Comparison of ENCODE assay signal across 9 cellular contexts in genomic region chr1:161763522-161764098, GRCh38. TPM values are rescaled to one million over a fixed set of nuclear protein-coding genes. Genes with fewer than 3 reads are reported as not detected.
DNase-seq lines count a peak whose midpoint lies in the region; ATAC-seq and TF ChIP-seq lines count a peak whose summit lies in the region.
"Had no signal": no experiment of that assay in that cellular context is flagged by ENCODE, and none has a peak within 500 bp of the region (broad histone marks: within the 10 kb centered on the region; RNA-seq: fewer than 3 reads in every experiment).

No MANE protein-coding gene starts in this region.

- POLR2A ChIA-PET in HCT116 (lab: Charles Lee) = interaction anchor here (0.6 to 1.2 kb wide), 2 partner anchors 14 to 274 kb away, joined by 3 read pairs; partner anchors contain the start of gene DUSP12

- H3K4me3 Mint-ChIP-seq in T-helper 17 cell (peak overlapping the region; percentile 81), chondrocyte (ENCODE audit: unreplicated experiment) (no peak overlapping the region)

- TF ChIP-seq CTCF in HCT116 (IDR thresholded peaks at IDR 0.05 in 2 of 3, conservative IDR thresholded peaks at IDR 0.05 in 1 of 3; ENCODE audit: borderline replicate concordance in 1 of 3, insufficient read depth in 1 of 3, low read depth in 2 of 3, low read length in 2 of 3) (peak; percentile 71 to 85 (median 78)), chondrocyte (IDR thresholded peaks at IDR 0.05) (peak; percentile 75), psoas muscle (IDR thresholded peaks at IDR 0.05) (peak; percentile 23)

- TF ChIP-seq RAD21 in HCT116 (IDR thresholded peaks at IDR 0.05; ENCODE audit: low read depth) = peak; percentile 63

- no peaks in the 10 kb centered on the region for H3K9me2 ChIP-seq in HCT116 (ENCODE audit: insufficient read depth)

- no peaks in the 10 kb centered on the region for H3K27me3 Mint-ChIP-seq in T-helper 17 cell
- no peaks in the 10 kb centered on the region for H3K27me3 Mint-ChIP-seq in chondrocyte (ENCODE audit: low read depth)

- BruUV-seq in HCT116 (replicated peaks; lab: Mats Ljungman, UMichigan) = no TSS peak

- RAD21 ChIA-PET in HCT116 (lab: Charles Lee; ENCODE audit: low non-redundant PET in 1 of 2, low total read pairs in 2 of 2, uncharacterized antibody in 2 of 2, unreplicated experiment in 2 of 2) = no interaction called here

- CTCF ChIA-PET in HCT116 (lab: Charles Lee) = interaction anchor here (1.0 to 3.3 kb wide), 2 partner anchors 37 to 274 kb away, joined by 3 to 31 read pairs; no protein-coding TSS in a partner anchor

- H3K36me3 Mint-ChIP-seq in T-helper 17 cell (ENCODE audit: low read depth) (peaks cover 6% of the 10 kb centered on the region), chondrocyte (ENCODE audit: low read depth) (no peaks in the 10 kb centered on the region)

- H3K27ac ChIP-seq in HCT116 (ENCODE audit: low read depth, low read length) (no peak overlapping the region), psoas muscle (no peak overlapping the region)

- H3K9ac ChIP-seq in HCT116 (ENCODE audit: low read length) = no peak overlapping the region

- peaks cover 26% of the 10 kb centered on the region for H3K79me2 ChIP-seq in HCT116 (ENCODE audit: insufficient read depth, low read length)

- intact Hi-C loops in HCT116 (cut with micrococcal nuclease) (no loop called here), psoas muscle (cut with DNase I) (no loop called here)

- 75 to 82% (median 76%) methylated on average over 7 of the region's 7 CpGs for WGBS in psoas muscle, 3 donors

- H2AFZ ChIP-seq in HCT116 (ENCODE audit: low read depth, low read length, poor library complexity, severe bottlenecking) = peak overlapping the region; percentile 72

- H3K9me3 Mint-ChIP-seq in chondrocyte (ENCODE audit: low read depth) = no peaks in the 10 kb centered on the region

- H3K27ac Mint-ChIP-seq in T-helper 17 cell = peak overlapping the region; percentile 82
- peak overlapping the region; percentile 41 for H3K27ac Mint-ChIP-seq in chondrocyte (ENCODE audit: unreplicated experiment)

- H3K4me1 Mint-ChIP-seq in T-helper 17 cell (peaks cover 28% of the 10 kb centered on the region), chondrocyte (ENCODE audit: low read depth) (peaks cover 28% of the 10 kb centered on the region)

- no peak for TF ChIP-seq POLR2A in HCT116 (IDR thresholded peaks at IDR 0.05; ENCODE audit: borderline replicate concordance, extremely low read depth, insufficient read depth, insufficient read length)

- ATAC-seq in HCT116 (peak; percentile 67), T-helper 17 cell (peak; percentile 69), psoas muscle (no peak), HG03432 (IDR thresholded peaks at IDR 0.05; ENCODE audit: unreplicated experiment) (no peak)

- H3K9me3 ChIP-seq in HCT116 (ENCODE audit: control insufficient read depth in 1 of 2, insufficient read depth in 1 of 2, low read depth in 1 of 2, low read length in 2 of 2) = no peaks in the 10 kb centered on the region
- H3K9me3 ChIP-seq in T-helper 17 cell (ENCODE audit: control insufficient read depth, low read length, poor library complexity, severe bottlenecking) = no peaks in the 10 kb centered on the region
- no peaks in the 10 kb centered on the region for H3K9me3 ChIP-seq in psoas muscle

- H3K36me3 ChIP-seq in HCT116 (ENCODE audit: control insufficient read depth in 1 of 2, insufficient read depth in 2 of 2, low read length in 2 of 2) (peaks cover 0 to 2% of the 10 kb centered on the region in 2 experiments; a peak in 1 of 4 replicates), psoas muscle (ENCODE audit: insufficient read depth in 1 of 2, low read depth in 1 of 2) (peaks cover 0 to 11% of the 10 kb centered on the region in 2 donors)

- H3K4me2 ChIP-seq in HCT116 (ENCODE audit: low read length) = peak overlapping the region; percentile 79

- no peaks in the 10 kb centered on the region for H4K20me1 ChIP-seq in HCT116 (ENCODE audit: insufficient read depth)

- H3K27me3 ChIP-seq in HCT116 (ENCODE audit: insufficient read depth, low read length) (no peaks in the 10 kb centered on the region), psoas muscle (ENCODE audit: insufficient read depth in 3 of 3, low read length in 2 of 3) (no peaks in the 10 kb centered on the region)

- DNase-seq in COLO668 (lab: John Stamatoyannopoulos, UW; ENCODE audit: unreplicated experiment) (peak; percentile 40), HCT116 (ENCODE audit: low read depth, low spot score) (peak; percentile 75), T-helper 17 cell (peak in 1 of 3 donors; percentile 42), chondrocyte (ENCODE audit: low spot score) (no peak), psoas muscle (no peak), putamen (ENCODE audit: low spot score) (no peak), NCI-H128 (lab: John Stamatoyannopoulos, UW; ENCODE audit: unreplicated experiment) (no peak)

- H3K4me3 ChIP-seq in HCT116 (replicated peaks in 1 of 2; ENCODE audit: low read depth in 1 of 2, low read length in 2 of 2) = peak overlapping the region in 1 of 2 experiments; percentile 24; a peak in 1 of 4 replicates
- H3K4me3 ChIP-seq in psoas muscle = no peak overlapping the region

- peaks cover 13 to 31% of the 10 kb centered on the region in 2 experiments; a peak in 3 of 4 replicates for H3K4me1 ChIP-seq in HCT116 (ENCODE audit: control insufficient read depth in 1 of 2, insufficient read depth in 2 of 2, low read length in 2 of 2)
- peaks cover 11% of the 10 kb centered on the region for H3K4me1 ChIP-seq in psoas muscle

TF ChIP-seq in HCT116, 20 proteins besides CTCF, POLR2A, EP300 and RAD21 (continues in another document):
- TF ChIP-seq YY1 (IDR thresholded peaks at IDR 0.05; ENCODE audit: extremely low read depth, insufficient replicate concordance, low read depth, low read length) = peak; percentile 63
- TF ChIP-seq ELF1 (IDR thresholded peaks at IDR 0.05; ENCODE audit: borderline replicate concordance, low read depth) = no peak
- TF ChIP-seq ZBTB33 (IDR thresholded peaks at IDR 0.05; ENCODE audit: extremely low read depth, insufficient replicate concordance, low read length) = no peak
- TF ChIP-seq EGR1 (IDR thresholded peaks at IDR 0.05; ENCODE audit: low read depth) = no peak
- TF ChIP-seq MAX (IDR thresholded peaks at IDR 0.05) = peak; percentile 41; the same call in 1 of the 2 replicates
- no peak for TF ChIP-seq EZH2phosphoT487 (IDR thresholded peaks at IDR 0.05; ENCODE audit: borderline replicate concordance)
- TF ChIP-seq ATF3 (IDR thresholded peaks at IDR 0.05) = no peak

RNA-seq across cellular contexts. Expression of gene ATF6, which starts 2.5 kb away (rescaled TPM):
- total RNA-seq in HCT116 (2021; ENCODE audit: unreplicated experiment) (20.9 TPM), T-helper 17 cell (10 to 100 TPM; 17.0 to 18.6 TPM), chondrocyte (27.6 to 29.1 TPM (median 28.0 TPM) in 3 replicates), psoas muscle (10 to 100 TPM; 11.0 to 17.1 (median 13.8) TPM)
- polyA plus RNA-seq in HCT116 (2012) = 14.7 and 16.4 TPM in 2 replicates
- 10 to 100 TPM in 1 of 3 donors, 1 to 10 TPM in 2; 6.4 to 10.6 (median 8.6) TPM for polyA plus RNA-seq in psoas muscle

RNA-seq across cellular contexts. Expression of gene DUSP12, which starts 14.0 kb away (rescaled TPM):
- total RNA-seq in HCT116 (2021; ENCODE audit: unreplicated experiment) (31.6 TPM), T-helper 17 cell (10 to 100 TPM; 17.2 to 24.8 TPM), chondrocyte (19.1 to 21.0 TPM (median 19.3 TPM) in 3 replicates), psoas muscle (10 to 100 TPM in 1 of 4 donors, 1 to 10 TPM in 3; 4.4 to 10.9 (median 5.6) TPM)
- 24.2 and 28.3 TPM in 2 replicates for polyA plus RNA-seq in HCT116 (2012)
- 10 to 100 TPM in 2 of 3 donors, 1 to 10 TPM in 1; 9.9 to 15.3 (median 10.6) TPM for polyA plus RNA-seq in psoas muscle

RNA-seq across cellular contexts. Expression of gene FCRLB, which starts 42.3 kb away (rescaled TPM):
- total RNA-seq in HCT116 (2021; ENCODE audit: unreplicated experiment) (1.0 TPM), T-helper 17 cell (under 1 TPM; 0.16 to 0.60 TPM), chondrocyte (0.28 to 0.35 TPM in 2 of 3 replicates, not detected in the other), psoas muscle (under 1 TPM; 0.13 to 0.58 (median 0.29) TPM)
- 0.56 and 1.1 TPM in 2 replicates for polyA plus RNA-seq in HCT116 (2012)
- polyA plus RNA-seq in psoas muscle = under 1 TPM in 2 of 3 donors, not detected in 1; 0.06 to 0.25 TPM

RNA-seq across cellular contexts. Expression of gene FCRLA, which starts 56.6 kb away (rescaled TPM):
- total RNA-seq in HCT116 (2021; ENCODE audit: unreplicated experiment) (0.25 TPM), T-helper 17 cell (1 to 10 TPM in 1 of 2 donors, not detected in 1; 3.5 TPM), chondrocyte (not detected in 3 replicates), psoas muscle (under 1 TPM in 3 of 4 donors, not detected in 1; 0.36 to 0.90 (median 0.49) TPM)
- 0.10 and 0.27 TPM in 2 replicates for polyA plus RNA-seq in HCT116 (2012)
- under 1 TPM in 2 of 3 donors, not detected in 1; 0.10 to 0.17 TPM for polyA plus RNA-seq in psoas muscle
- polyA plus RNA-seq: neural cell had no signal

Comparison
In these comparisons a context has a peak if more than half of its experiments do, and no peak if none do; other contexts are left out.
1. DNase-seq: peak in COLO668 (single experiment) and HCT116 (single experiment); none in chondrocyte (single experiment), psoas muscle (0 of 2), putamen (single experiment) and NCI-H128 (single experiment).
2. ATAC-seq: peak in HCT116 (single experiment) and T-helper 17 cell (single experiment); none in psoas muscle (0 of 4) and HG03432 (single experiment).
3. CTCF ChIP-seq: peak in every context shown above with its lines; median percentile 78 in HCT116; 75 in chondrocyte; 23 in psoas muscle.